In the genomic region with DNA sequence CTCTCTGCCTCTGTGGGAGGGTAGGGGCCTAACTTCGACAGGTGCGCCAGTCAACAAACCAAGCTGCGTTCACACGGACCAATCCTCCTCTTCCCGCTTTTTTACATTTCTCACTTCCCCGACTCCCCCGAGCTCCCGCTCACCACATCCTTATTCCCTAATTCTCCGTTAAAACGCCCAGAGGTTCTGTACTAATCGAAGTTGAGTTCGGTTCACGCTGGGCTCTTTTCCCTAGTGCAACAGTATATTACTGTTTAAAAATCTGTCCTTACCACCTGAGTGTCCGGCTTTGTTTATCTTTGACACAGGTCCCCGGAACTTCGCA, we compare ENCODE assay signal across 8 cellular contexts.
A peak's percentile ranks its signal among the peaks of the same experiment; 100 is the strongest.
DNase-seq lines count a peak whose midpoint lies in the region; ATAC-seq and TF ChIP-seq lines count a peak whose summit lies in the region.

No MANE protein-coding gene starts in this region.

- peak; percentile 11 to 16 for DNase-seq in activated CD4-positive, alpha-beta T cell treated with anti-CD3 and anti-CD28 coated beads for 4 hours
- no peak for DNase-seq in activated CD4-positive, alpha-beta T cell treated with anti-CD3 and anti-CD28 coated beads for 1 hour
- DNase-seq in HuH-7.5 (ENCODE audit: low spot score) (peak; percentile 31), UCSD-AML1 (lab: John Stamatoyannopoulos, UW; ENCODE audit: unreplicated experiment) (peak; percentile 32), epithelial cell of prostate (ENCODE audit: low read depth, low spot score) (no peak), nephron progenitor cell (peak; percentile 7), cortex of kidney (lab: John Stamatoyannopoulos, UW) (no peak)

- peaks cover 9% of the 10 kb centered on the region for H3K27me3 Mint-ChIP-seq in nephron progenitor cell (ENCODE audit: low read depth, poor library complexity)

- TF ChIP-seq CTCF in nephron progenitor cell (IDR thresholded peaks at IDR 0.05) = no peak

- peaks cover 41% of the 10 kb centered on the region for H3K4me1 Mint-ChIP-seq in nephron progenitor cell

- ATAC-seq in HG03460 (IDR thresholded peaks at IDR 0.05; ENCODE audit: unreplicated experiment) = no peak

- H3K36me3 Mint-ChIP-seq in nephron progenitor cell (ENCODE audit: low read depth) = peaks cover 24% of the 10 kb centered on the region

- H3K27ac ChIP-seq in epithelial cell of prostate = peak overlapping the region; percentile 39

- peak overlapping the region; percentile 95 for H3K4me3 Mint-ChIP-seq in nephron progenitor cell

- no peaks in the 10 kb centered on the region for H3K9me3 Mint-ChIP-seq in nephron progenitor cell

- peak overlapping the region; percentile 47 for H3K27ac Mint-ChIP-seq in nephron progenitor cell

Comparison
In these comparisons a context has a peak if more than half of its experiments do, and no peak if none do; other contexts are left out.
1. DNase-seq: peak in activated CD4-positive, alpha-beta T cell treated with anti-CD3 and anti-CD28 coated beads for 4 hours (2 of 2), HuH-7.5 (single experiment), UCSD-AML1 (single experiment) and nephron progenitor cell (single experiment); none in activated CD4-positive, alpha-beta T cell treated with anti-CD3 and anti-CD28 coated beads for 1 hour (single experiment), epithelial cell of prostate (single experiment) and cortex of kidney (single experiment).